Comparison of ENCODE assay signal across 28 cellular contexts in genomic region chr3:69712244-69712643, GRCh38. TPM values are rescaled to one million over a fixed set of nuclear protein-coding genes. Genes with fewer than 3 reads are reported as not detected.
"Had no signal": no experiment of that assay in that cellular context is flagged by ENCODE, and none has a peak within 500 bp of the region (broad histone marks: within the 10 kb centered on the region; RNA-seq: fewer than 3 reads in every experiment).

No MANE protein-coding gene starts in this region.

- DNase-seq: activated CD4-positive, alpha-beta memory T cell treated with anti-CD3 and anti-CD28 coated beads, Interleukin-2, amount 10 ng/mL, durations not matched to agents 7 days and 5 days; activated CD4-positive, alpha-beta T cell treated with anti-CD3 and anti-CD28 coated beads for 1 hour; activated CD4-positive, alpha-beta T cell treated with anti-CD3 and anti-CD28 coated beads for 4 hours; activated CD4-positive, alpha-beta T cell treated with anti-CD3 and anti-CD28 coated beads, Interleukin-2, amount 10 ng/mL, durations not matched to agents 7 days and 5 days; activated CD4-positive, alpha-beta T cell treated with anti-CD3 and anti-CD28 coated beads, Interleukin-2, amount 50 U/mL, for 4 hours; activated CD8-positive, alpha-beta memory T cell treated with anti-CD3 and anti-CD28 coated beads, Interleukin-2, amount 50 U/mL, for 48 hours; activated effector memory CD4-positive, alpha-beta T cell treated with Interleukin-2 at 50 U/mL for 16 hours; activated naive CD4-positive, alpha-beta T cell treated with anti-CD3 and anti-CD28 coated beads for 36 hours; activated naive CD8-positive, alpha-beta T cell treated with anti-CD3 and anti-CD28 coated beads for 36 hours; activated naive CD8-positive, alpha-beta T cell treated with anti-CD3 and anti-CD28 coated beads, Interleukin-2, amount 50 U/mL, for 24 hours; activated T-cell treated with anti-CD3 and anti-CD28 coated beads for 4 hours; activated T-cell treated with anti-CD3 and anti-CD28 coated beads, Interleukin-2, amount 50 U/mL, for 24 hours; amniotic stem cell; anterior cingulate cortex; brain microvascular endothelial cell; dorsolateral prefrontal cortex; effector memory CD4-positive, alpha-beta T cell; heart right ventricle; T-helper 2 cell had no signal

- FAIRE-seq: bronchial epithelial cell, TTC549 had no signal

- ATAC-seq: activated naive CD8-positive, alpha-beta T cell treated with anti-CD3 and anti-CD28 coated beads, Interleukin-2, amount 50 U/mL, for 24 hours; activated T-helper 17 cell treated with anti-CD3 and anti-CD28 coated beads, Interleukin-2, amount 50 U/mL, for 72 hours; gastroesophageal sphincter; WTC11 had no signal

- H3K27ac ChIP-seq: brain microvascular endothelial cell, coronary artery, dorsolateral prefrontal cortex, esophagus muscularis mucosa, gastroesophageal sphincter, heart right ventricle, VCaP had no signal

- H3K4me3 ChIP-seq: coronary artery, dorsolateral prefrontal cortex, esophagus muscularis mucosa, gastroesophageal sphincter, heart right ventricle had no signal

- H3K27me3 ChIP-seq: brain microvascular endothelial cell, esophagus muscularis mucosa, gastroesophageal sphincter, heart right ventricle had no signal

- H3K36me3 ChIP-seq: brain microvascular endothelial cell, esophagus muscularis mucosa, gastroesophageal sphincter, heart right ventricle had no signal

- H3K9me3 ChIP-seq: esophagus muscularis mucosa, gastroesophageal sphincter, heart right ventricle had no signal

RNA-seq across cellular contexts. Expression of gene MITF, which starts 27.0 kb away (rescaled TPM):
- total RNA-seq: activated CD4-positive, alpha-beta memory T cell treated with anti-CD3 and anti-CD28 coated beads, Interleukin-2, amount 10 ng/mL, durations not matched to agents 7 days and 5 days; activated naive CD4-positive, alpha-beta T cell treated with anti-CD3 and anti-CD28 coated beads for 36 hours; activated T-helper 17 cell treated with anti-CD3 and anti-CD28 coated beads, Interleukin-2, amount 50 U/mL, for 72 hours; T-helper 1 cell treated with Interleukin-12 subunit alpha and Interleukin-12 subunit beta and Interleukin-4 antibody, amounts not matched to agents 30 ng/mL and 1 ng/mL, for 36 hours had no signal
